ENCODE assay signal across 9 cellular contexts in genomic region chr20:55053389-55053788, GRCh38.
"Had no signal": no experiment of that assay in that cellular context is flagged by ENCODE, and none has a peak within 500 bp of the region (broad histone marks: within the 10 kb centered on the region; RNA-seq: fewer than 3 reads in every experiment).

No MANE protein-coding gene starts in this region.

- H2AFZ ChIP-seq: GM23338 had no signal

- H3K9ac ChIP-seq: KMS-11 had no signal

- ATAC-seq: GM23338, HepG2 had no signal

- DNase-seq: H9, HCEC 1CT, KBM-7 had no signal

- H3K4me2 ChIP-seq: GM23338, KMS-11 had no signal

- FAIRE-seq: H1, H54, HepG2 had no signal

- H3K27ac ChIP-seq: HL-60, KMS-11 had no signal

- H3K4me3 ChIP-seq: GM23338 had no signal
